ENCODE assay signal across 22 cellular contexts in the genomic region with DNA sequence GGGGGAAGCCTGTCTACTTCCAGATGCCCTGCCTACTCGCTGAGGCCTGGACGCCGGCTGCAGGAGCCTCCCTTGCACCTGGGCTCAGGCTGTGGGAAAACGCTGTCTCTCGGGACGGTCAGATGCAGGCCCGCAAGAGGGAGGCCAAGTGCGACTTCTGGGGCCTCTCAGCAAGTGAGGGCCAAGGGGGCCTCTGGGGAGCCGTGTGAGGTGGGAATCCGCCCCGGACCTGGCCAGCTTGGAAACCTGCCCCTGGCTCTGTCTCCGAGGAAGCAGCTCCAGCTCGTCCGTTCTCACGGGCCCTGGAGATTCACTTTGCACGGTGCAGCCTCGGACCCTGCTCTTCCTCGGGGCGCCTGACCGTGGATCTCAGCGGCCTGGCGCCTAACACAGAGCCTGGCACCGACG. TPM values are rescaled to one million over a fixed set of nuclear protein-coding genes. Genes with fewer than 3 reads are reported as not detected.
DNase-seq lines count a peak whose midpoint lies in the region; ATAC-seq and TF ChIP-seq lines count a peak whose summit lies in the region.
"Had no signal": no experiment of that assay in that cellular context is flagged by ENCODE, and none has a peak within 500 bp of the region (broad histone marks: within the 10 kb centered on the region; RNA-seq: fewer than 3 reads in every experiment).

No MANE protein-coding gene starts in this region.

- WGBS in hepatocyte (ENCODE audit: low lambda C conversion rate, missing lambda C conversion rate) = 78% methylated on average over 24 of the region's 24 CpGs

- H3K9ac ChIP-seq in HCT116 (ENCODE audit: low read length) = no peak overlapping the region
- no peak overlapping the region for H3K9ac ChIP-seq in stomach smooth muscle (ENCODE audit: low read length in 2 of 2)

- DNase-seq in HCT116 (ENCODE audit: low read depth, low spot score) (no peak), caudate nucleus (lab: John Stamatoyannopoulos, UW) (no peak), hepatocyte (ENCODE audit: low spot score) (no peak), NCI-H2227 (lab: John Stamatoyannopoulos, UW; ENCODE audit: unreplicated experiment) (no peak), NCI-H146 (lab: John Stamatoyannopoulos, UW) (no peak)
- DNase-seq: activated CD4-positive, alpha-beta T cell treated with anti-CD3 and anti-CD28 coated beads, Interleukin-2, amount 50 U/mL, for 4 hours; activated effector memory CD4-positive, alpha-beta T cell treated with anti-CD3 and anti-CD28 coated beads, Interleukin-2, amount 50 U/mL, for 16 hours; CD8-positive, alpha-beta T cell; cerebellar nuclear complex; DMS53; endodermal cell; islet precursor cell; Karpas-422; naive thymus-derived CD8-positive, alpha-beta T cell; NCI-H1048; NCI-H2081 treated with DMSO at 0.1 percent for 48 hours; NCI-H524; stimulated activated CD4-positive, alpha-beta T cell treated with anti-CD3 and anti-CD28 coated beads, Interleukin-12 subunit alpha, Interleukin-12 subunit beta, amount 100 ng/mL, for 4 hours had no signal

- H3K27me3 ChIP-seq in HCT116 (ENCODE audit: insufficient read depth, low read length) (no peaks in the 10 kb centered on the region), hepatocyte (no peaks in the 10 kb centered on the region), stomach smooth muscle (ENCODE audit: control insufficient read depth in 1 of 2, insufficient read depth in 2 of 2, low read length in 2 of 2) (no peaks in the 10 kb centered on the region)

- H4K20me1 ChIP-seq in HCT116 (ENCODE audit: insufficient read depth) (no peaks in the 10 kb centered on the region), hepatocyte (ENCODE audit: insufficient read depth, poor library complexity, severe bottlenecking) (no peaks in the 10 kb centered on the region)

- H2AFZ ChIP-seq in HCT116 (ENCODE audit: low read depth, low read length, poor library complexity, severe bottlenecking) (no peak overlapping the region), hepatocyte (no peak overlapping the region)

- H3K27ac ChIP-seq in HCT116 (ENCODE audit: low read depth, low read length) = no peak overlapping the region
- peak overlapping the region; percentile 44 for H3K27ac ChIP-seq in caudate nucleus (ENCODE audit: low read depth, low read length)
- H3K27ac ChIP-seq in hepatocyte = peak overlapping the region; percentile 73
- peak overlapping the region; percentile 78 for H3K27ac ChIP-seq in stomach smooth muscle (ENCODE audit: low read length)

- no TSS peak for BruUV-seq in HCT116 (replicated peaks; lab: Mats Ljungman, UMichigan)

- H3K79me2 ChIP-seq in HCT116 (ENCODE audit: insufficient read depth, low read length) (no peaks in the 10 kb centered on the region), hepatocyte (no peaks in the 10 kb centered on the region)

- H3K4me2 ChIP-seq in HCT116 (ENCODE audit: low read length) (no peak overlapping the region), hepatocyte (peak overlapping the region; percentile 7)

- H3K36me3 ChIP-seq in HCT116 (ENCODE audit: control insufficient read depth in 1 of 2, insufficient read depth in 2 of 2, low read length in 2 of 2) (no peaks in the 10 kb centered on the region; a peak in 1 of 4 replicates), hepatocyte (replicated peaks; ENCODE audit: insufficient read depth, low read depth) (no peaks in the 10 kb centered on the region), stomach smooth muscle (ENCODE audit: control insufficient read depth in 2 of 2, insufficient read depth in 2 of 2, low read length in 2 of 2) (peaks cover 16% of the 10 kb centered on the region in 2 donors)

- POLR2A ChIA-PET in HCT116 (lab: Charles Lee) = no interaction called here

- no peaks in the 10 kb centered on the region for H3K9me2 ChIP-seq in HCT116 (ENCODE audit: insufficient read depth)
- no peaks in the 10 kb centered on the region for H3K9me2 ChIP-seq in hepatocyte (replicated peaks; ENCODE audit: insufficient read depth)

- H3K9me3 ChIP-seq in HCT116 (ENCODE audit: control insufficient read depth in 1 of 2, insufficient read depth in 1 of 2, low read depth in 1 of 2, low read length in 2 of 2) = no peaks in the 10 kb centered on the region
- no peaks in the 10 kb centered on the region for H3K9me3 ChIP-seq in hepatocyte (ENCODE audit: low read depth)
- H3K9me3 ChIP-seq in stomach smooth muscle (ENCODE audit: control insufficient read depth in 2 of 2, low read length in 2 of 2) = no peaks in the 10 kb centered on the region

- no peak for TF ChIP-seq RAD21 in HCT116 (IDR thresholded peaks at IDR 0.05; ENCODE audit: low read depth)

- no peak overlapping the region for H3K4me3 ChIP-seq in HCT116 (replicated peaks in 1 of 2; ENCODE audit: low read depth in 1 of 2, low read length in 2 of 2)
- H3K4me3 ChIP-seq in hepatocyte = no peak overlapping the region
- H3K4me3 ChIP-seq in stomach smooth muscle (ENCODE audit: low read length in 2 of 2) = peak overlapping the region; percentile 35 to 54
- H3K4me3 ChIP-seq: GM12878 had no signal

- H3K4me1 ChIP-seq in HCT116 (ENCODE audit: control insufficient read depth in 1 of 2, insufficient read depth in 2 of 2, low read length in 2 of 2) = peaks cover 5 to 11% of the 10 kb centered on the region in 2 experiments; a peak in 3 of 4 replicates
- H3K4me1 ChIP-seq in hepatocyte (ENCODE audit: insufficient read depth) = peaks cover 29% of the 10 kb centered on the region
- peaks cover 33% of the 10 kb centered on the region for H3K4me1 ChIP-seq in stomach smooth muscle (ENCODE audit: control insufficient read depth, insufficient read depth, low read length)

- TF ChIP-seq POLR2A in HCT116 (IDR thresholded peaks at IDR 0.05; ENCODE audit: borderline replicate concordance, extremely low read depth, insufficient read depth, insufficient read length) = no peak

- no peak for TF ChIP-seq CTCF in HCT116 (IDR thresholded peaks at IDR 0.05 in 2 of 3, conservative IDR thresholded peaks at IDR 0.05 in 1 of 3; ENCODE audit: borderline replicate concordance in 1 of 3, insufficient read depth in 1 of 3, low read depth in 2 of 3, low read length in 2 of 3)
- TF ChIP-seq CTCF in hepatocyte (IDR thresholded peaks at IDR 0.05; ENCODE audit: poor library complexity) = no peak

- ATAC-seq in HCT116 (peak; percentile 8; the same call in 1 of the 2 replicates), HG02588 (IDR thresholded peaks at IDR 0.05; ENCODE audit: unreplicated experiment) (no peak), GM18498 (IDR thresholded peaks at IDR 0.05; ENCODE audit: unreplicated experiment) (no peak)
- ATAC-seq: CD8-positive, alpha-beta T cell; naive thymus-derived CD8-positive, alpha-beta T cell had no signal

- RAD21 ChIA-PET in HCT116 (lab: Charles Lee; ENCODE audit: low non-redundant PET in 1 of 2, low total read pairs in 2 of 2, uncharacterized antibody in 2 of 2, unreplicated experiment in 2 of 2) = no interaction called here

- intact Hi-C loops in HCT116 (cut with micrococcal nuclease) = no loop called here

- CTCF ChIA-PET in HCT116 (lab: Charles Lee) = interaction anchor here (0.6 kb wide), 1 partner anchor 115 kb away, joined by 3 read pairs; no protein-coding TSS in a partner anchor

TF ChIP-seq in HCT116, 20 proteins besides CTCF, POLR2A, EP300 and RAD21 (continues in another document):
- TF ChIP-seq JUND (IDR thresholded peaks at IDR 0.05) (no peak), SP1 (IDR thresholded peaks at IDR 0.05; ENCODE audit: low read depth) (no peak), EZH2phosphoT487 (IDR thresholded peaks at IDR 0.05; ENCODE audit: borderline replicate concordance) (no peak), FOSL1 (IDR thresholded peaks at IDR 0.05; ENCODE audit: low read depth) (no peak), ZFX (IDR thresholded peaks at IDR 0.05) (no peak)
- TF ChIP-seq, protein P1, sequence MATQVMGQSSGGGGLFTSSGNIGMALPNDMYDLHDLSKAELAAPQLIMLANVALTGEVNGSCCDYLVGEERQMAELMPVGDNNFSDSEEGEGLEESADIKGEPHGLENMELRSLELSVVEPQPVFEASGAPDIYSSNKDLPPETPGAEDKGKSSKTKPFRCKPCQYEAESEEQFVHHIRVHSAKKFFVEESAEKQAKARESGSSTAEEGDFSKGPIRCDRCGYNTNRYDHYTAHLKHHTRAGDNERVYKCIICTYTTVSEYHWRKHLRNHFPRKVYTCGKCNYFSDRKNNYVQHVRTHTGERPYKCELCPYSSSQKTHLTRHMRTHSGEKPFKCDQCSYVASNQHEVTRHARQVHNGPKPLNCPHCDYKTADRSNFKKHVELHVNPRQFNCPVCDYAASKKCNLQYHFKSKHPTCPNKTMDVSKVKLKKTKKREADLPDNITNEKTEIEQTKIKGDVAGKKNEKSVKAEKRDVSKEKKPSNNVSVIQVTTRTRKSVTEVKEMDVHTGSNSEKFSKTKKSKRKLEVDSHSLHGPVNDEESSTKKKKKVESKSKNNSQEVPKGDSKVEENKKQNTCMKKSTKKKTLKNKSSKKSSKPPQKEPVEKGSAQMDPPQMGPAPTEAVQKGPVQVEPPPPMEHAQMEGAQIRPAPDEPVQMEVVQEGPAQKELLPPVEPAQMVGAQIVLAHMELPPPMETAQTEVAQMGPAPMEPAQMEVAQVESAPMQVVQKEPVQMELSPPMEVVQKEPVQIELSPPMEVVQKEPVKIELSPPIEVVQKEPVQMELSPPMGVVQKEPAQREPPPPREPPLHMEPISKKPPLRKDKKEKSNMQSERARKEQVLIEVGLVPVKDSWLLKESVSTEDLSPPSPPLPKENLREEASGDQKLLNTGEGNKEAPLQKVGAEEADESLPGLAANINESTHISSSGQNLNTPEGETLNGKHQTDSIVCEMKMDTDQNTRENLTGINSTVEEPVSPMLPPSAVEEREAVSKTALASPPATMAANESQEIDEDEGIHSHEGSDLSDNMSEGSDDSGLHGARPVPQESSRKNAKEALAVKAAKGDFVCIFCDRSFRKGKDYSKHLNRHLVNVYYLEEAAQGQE (IDR thresholded peaks at IDR 0.05; ENCODE audit: low read depth) = no peak
- TF ChIP-seq, protein P2, sequence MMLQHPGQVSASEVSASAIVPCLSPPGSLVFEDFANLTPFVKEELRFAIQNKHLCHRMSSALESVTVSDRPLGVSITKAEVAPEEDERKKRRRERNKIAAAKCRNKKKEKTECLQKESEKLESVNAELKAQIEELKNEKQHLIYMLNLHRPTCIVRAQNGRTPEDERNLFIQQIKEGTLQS (IDR thresholded peaks at IDR 0.05) = no peak

RNA-seq across cellular contexts. Expression of a gene that starts 11.4 kb away (rescaled TPM):
- total RNA-seq in HCT116 (2021; ENCODE audit: unreplicated experiment) (14.9 TPM), hepatocyte (2.0 and 2.5 TPM in 2 replicates)
- 13.0 and 13.1 TPM in 2 replicates for polyA plus RNA-seq in HCT116 (2012)
- 4.5 and 4.8 TPM in 2 replicates for polyA plus RNA-seq in hepatocyte

RNA-seq across cellular contexts. Expression of a gene that starts 35.2 kb away (rescaled TPM):
- total RNA-seq in HCT116 (2021; ENCODE audit: unreplicated experiment) = 17.1 TPM
- polyA plus RNA-seq in HCT116 (2012) = 7.1 and 14.4 TPM in 2 replicates
- 4.1 and 5.0 TPM in 2 replicates for total RNA-seq in hepatocyte
- polyA plus RNA-seq in hepatocyte = 3.9 and 7.6 TPM in 2 replicates

RNA-seq across cellular contexts. Expression of a gene that starts 59.4 kb away (rescaled TPM):
- total RNA-seq in HCT116 (2021; ENCODE audit: unreplicated experiment) (14.3 TPM), hepatocyte (0.40 and 1.5 TPM in 2 replicates)
- 21.3 and 22.7 TPM in 2 replicates for polyA plus RNA-seq in HCT116 (2012)
- 4.9 and 9.1 TPM in 2 replicates for polyA plus RNA-seq in hepatocyte
- total RNA-seq: CD8-positive, alpha-beta T cell; naive thymus-derived CD8-positive, alpha-beta T cell had no signal
- polyA plus RNA-seq: GM12878 had no signal

Comparison
In these comparisons a context has a peak if more than half of its experiments do, and no peak if none do; other contexts are left out.
1. H3K4me3 ChIP-seq: peak in stomach smooth muscle (2 of 2); none in HCT116 (0 of 2) and hepatocyte (single experiment).